Comparison of ENCODE assay signal across 22 cellular contexts in genomic region chr22:30718938-30719337, GRCh38. TPM values are rescaled to one million over a fixed set of nuclear protein-coding genes. Genes with fewer than 3 reads are reported as not detected.
DNase-seq lines count a peak whose midpoint lies in the region; ATAC-seq and TF ChIP-seq lines count a peak whose summit lies in the region.
"Had no signal": no experiment of that assay in that cellular context is flagged by ENCODE, and none has a peak within 500 bp of the region (broad histone marks: within the 10 kb centered on the region; RNA-seq: fewer than 3 reads in every experiment).

No MANE protein-coding gene starts in this region.

- intact Hi-C loops in Calu3 (cut with micrococcal nuclease; ENCODE audit: unreplicated experiment) = no loop called here

- H3K4me1 Mint-ChIP-seq in HFFc6 (ENCODE audit: low read depth) = peaks cover 26% of the 10 kb centered on the region
- H3K4me1 Mint-ChIP-seq in endodermal cell = peaks cover 34% of the 10 kb centered on the region
- H3K4me1 Mint-ChIP-seq in Calu3 (ENCODE audit: low read depth, unreplicated experiment) = peaks cover 12% of the 10 kb centered on the region

- DNase-seq in HFFc6 (no peak), NCI-H82 treated with DMSO at 0.1 percent for 48 hours (lab: John Stamatoyannopoulos, UW; ENCODE audit: unreplicated experiment) (peak; percentile 7), endodermal cell (no peak), Calu3 (no peak), superior temporal gyrus (ENCODE audit: extremely low spot score) (no peak)
- DNase-seq: AML-193; CD4-positive, alpha-beta T cell; GM23248; NCI-H1092; NCI-H1417 treated with DMSO at 0.1 percent for 48 hours; NCI-H1694 treated with DMSO at 0.1 percent for 48 hours; NCI-H2081; NCI-H345; NCI-H510A treated with DMSO at 0.1 percent for 48 hours; SIG-M5; SW 1271 had no signal

- H3K9me3 Mint-ChIP-seq in HFFc6 (no peaks in the 10 kb centered on the region), endodermal cell (no peaks in the 10 kb centered on the region), Calu3 (ENCODE audit: low read depth, unreplicated experiment) (no peaks in the 10 kb centered on the region)
- H3K9me3 Mint-ChIP-seq: CD4-positive, alpha-beta T cell had no signal

- H3K4me3 ChIP-seq in endodermal cell (ENCODE audit: low read length) = no peak overlapping the region
- H3K4me3 ChIP-seq: A549; BLaER1 treated with 17β-estradiol and CSF1 and Interleukin-3, amounts not matched to agents 10 nM and 100 nM; GM23248; HAP-1; SK-N-MC had no signal

- 71 to 92% methylated on average over 2 to 4 of the region's 4 CpGs for WGBS in endodermal cell (ENCODE audit: insufficient coverage in 1 of 2, insufficient read length in 1 of 2), 2 experiments

- no peaks in the 10 kb centered on the region for H3K27me3 ChIP-seq in endodermal cell (ENCODE audit: control insufficient read depth, insufficient read depth, low read length, poor library complexity, severe bottlenecking)
- H3K27me3 ChIP-seq: BLaER1 treated with 17β-estradiol and CSF1 and Interleukin-3, amounts not matched to agents 10 nM and 100 nM had no signal

- ATAC-seq in GM19395 (IDR thresholded peaks at IDR 0.05; ENCODE audit: unreplicated experiment) = no peak
- no peak for ATAC-seq in GM21717 (IDR thresholded peaks at IDR 0.05; ENCODE audit: unreplicated experiment)
- ATAC-seq: A549 had no signal

- H3K27me3 Mint-ChIP-seq in HFFc6 (ENCODE audit: insufficient read depth) = no peaks in the 10 kb centered on the region
- peaks cover 3% of the 10 kb centered on the region for H3K27me3 Mint-ChIP-seq in endodermal cell (ENCODE audit: insufficient read depth)
- no peaks in the 10 kb centered on the region for H3K27me3 Mint-ChIP-seq in Calu3 (ENCODE audit: unreplicated experiment)
- H3K27me3 Mint-ChIP-seq: CD4-positive, alpha-beta T cell had no signal

- no peaks in the 10 kb centered on the region for H3K36me3 ChIP-seq in endodermal cell (ENCODE audit: control insufficient read depth, insufficient read depth, low read length)
- H3K36me3 ChIP-seq: BLaER1 treated with 17β-estradiol and CSF1 and Interleukin-3, amounts not matched to agents 10 nM and 100 nM; HAP-1 had no signal

- H3K4me1 ChIP-seq in endodermal cell (ENCODE audit: control insufficient read depth, insufficient read depth, low read length) = peaks cover 7% of the 10 kb centered on the region
- H3K4me1 ChIP-seq: HAP-1 had no signal

- CTCF ChIA-PET in Calu3 (lab: Charles Lee) = no interaction called here

- no peak overlapping the region for H3K9ac ChIP-seq in endodermal cell (ENCODE audit: extremely low read depth, low read length, poor library complexity, severe bottlenecking)
- H3K9ac ChIP-seq: BLaER1 treated with 17β-estradiol and CSF1 and Interleukin-3, amounts not matched to agents 10 nM and 100 nM; GM23248 had no signal

- no peaks in the 10 kb centered on the region for H3K9me3 ChIP-seq in endodermal cell (ENCODE audit: control insufficient read depth, low read length)
- H3K9me3 ChIP-seq: A549; BLaER1 treated with 17β-estradiol and CSF1 and Interleukin-3, amounts not matched to agents 10 nM and 100 nM; HAP-1 had no signal

- TF ChIP-seq CTCF in HFFc6 (IDR thresholded peaks at IDR 0.05) = no peak
- TF ChIP-seq CTCF in endodermal cell (conservative IDR thresholded peaks at IDR 0.05) = no peak
- no peak for TF ChIP-seq CTCF in Calu3 (IDR thresholded peaks at IDR 0.05; ENCODE audit: unreplicated experiment)

- peak overlapping the region; percentile 34; the same call in 1 of the 2 replicates for H3K27ac Mint-ChIP-seq in HFFc6
- H3K27ac Mint-ChIP-seq in endodermal cell = peak overlapping the region; percentile 89
- no peak overlapping the region for H3K27ac Mint-ChIP-seq in Calu3 (ENCODE audit: unreplicated experiment)
- H3K27ac Mint-ChIP-seq: CD4-positive, alpha-beta T cell had no signal

- H3K4me3 Mint-ChIP-seq in HFFc6 (no peak overlapping the region), endodermal cell (no peak overlapping the region), Calu3 (ENCODE audit: low read depth, unreplicated experiment) (no peak overlapping the region)
- H3K4me3 Mint-ChIP-seq: CD4-positive, alpha-beta T cell had no signal

- H3K36me3 Mint-ChIP-seq in HFFc6 (ENCODE audit: low read depth) (no peaks in the 10 kb centered on the region), endodermal cell (ENCODE audit: low read depth) (no peaks in the 10 kb centered on the region), Calu3 (ENCODE audit: insufficient read depth, unreplicated experiment) (no peaks in the 10 kb centered on the region)

- H3K27ac ChIP-seq in endodermal cell (ENCODE audit: low read depth, low read length) = no peak overlapping the region
- H3K27ac ChIP-seq: A549, SK-N-MC had no signal

- no TSS peak for BruUV-seq in Calu3 (replicated peaks; lab: Mats Ljungman, UMichigan)

RNA-seq across cellular contexts. Expression of gene OSBP2, which starts 24.3 kb away (rescaled TPM):
- total RNA-seq in HFFc6 (2021; fragmentation: NEBNext Ultra II Directional; extraction: Animal tissue kit (Norgen Biotek cat#: 25700)) = under 1 TPM in 5 of 6 experiments, not detected in 1; 0.09 to 0.37 (median 0.28) TPM
- total RNA-seq in endodermal cell (10 to 100 TPM in 1 of 2 donors, 1 to 10 TPM in 1; 6.8 to 11.1 TPM), Calu3 (2022) (5.2 and 7.9 TPM in 2 replicates)
- 4.7 TPM for polyA plus RNA-seq in endodermal cell (2013, experiment 1 of 2)
- polyA plus RNA-seq in endodermal cell (2013, experiment 2 of 2) = 4.3 TPM

RNA-seq across cellular contexts. Expression of gene DUSP18, which starts 51.3 kb away (rescaled TPM):
- total RNA-seq in HFFc6 (2021; fragmentation: NEBNext Ultra II Directional; extraction: Animal tissue kit (Norgen Biotek cat#: 25700)) = 1 to 10 TPM; 4.7 to 7.3 (median 6.0) TPM
- total RNA-seq in endodermal cell (1 to 10 TPM; 7.3 to 7.6 TPM), Calu3 (2022) (10.7 and 11.6 TPM in 2 replicates)
- 7.5 TPM for polyA plus RNA-seq in endodermal cell (2013, experiment 1 of 2)
- polyA plus RNA-seq in endodermal cell (2013, experiment 2 of 2) = 7.4 TPM
